ENCODE assay signal across 1 cellular context in genomic region chr20:23365390-23366165, GRCh38.
TF ChIP-seq lines count a peak whose summit lies in the region.

No MANE protein-coding gene starts in this region.

TF ChIP-seq in A549, 52 proteins besides CTCF, POLR2A, EP300 and RAD21:
- no peak for TF ChIP-seq REST (IDR thresholded peaks at IDR 0.05)
- no peak for TF ChIP-seq HES2 (IDR thresholded peaks at IDR 0.05)
- no peak for TF ChIP-seq CHD2 (IDR thresholded peaks at IDR 0.05; ENCODE audit: low read length, partially characterized antibody)
- no peak for TF ChIP-seq JUN (IDR thresholded peaks at IDR 0.05)
- TF ChIP-seq JUNB (IDR thresholded peaks at IDR 0.05): no peak
- no peak for TF ChIP-seq CBX2 (IDR thresholded peaks at IDR 0.05; ENCODE audit: borderline replicate concordance, low read depth)
- TF ChIP-seq EHF (CRISPR knock-in tag; IDR thresholded peaks at IDR 0.05): no peak
- TF ChIP-seq MAFK (IDR thresholded peaks at IDR 0.05; ENCODE audit: partially characterized antibody): no peak
- no peak for TF ChIP-seq HOXA7 (CRISPR knock-in tag; IDR thresholded peaks at IDR 0.05)
- TF ChIP-seq RFX5 (IDR thresholded peaks at IDR 0.05): no peak
- TF ChIP-seq ZNF302 (CRISPR knock-in tag; IDR thresholded peaks at IDR 0.05): no peak
- no peak for TF ChIP-seq CHD4 (IDR thresholded peaks at IDR 0.05; ENCODE audit: borderline replicate concordance)
- TF ChIP-seq MAZ (IDR thresholded peaks at IDR 0.05; ENCODE audit: borderline replicate concordance, low read depth, low read length): no peak
- no peak for TF ChIP-seq E2F6 (IDR thresholded peaks at IDR 0.05; ENCODE audit: borderline replicate concordance, low read depth)
- no peak for TF ChIP-seq RNF2 (IDR thresholded peaks at IDR 0.05; ENCODE audit: borderline replicate concordance, low read depth)
- TF ChIP-seq EHMT2 (IDR thresholded peaks at IDR 0.05; ENCODE audit: low read depth): no peak
- no peak for TF ChIP-seq HOXB5 (CRISPR knock-in tag; IDR thresholded peaks at IDR 0.05)
- no peak for TF ChIP-seq ZC3H11A (IDR thresholded peaks at IDR 0.05)
- TF ChIP-seq HOXB13 (CRISPR knock-in tag; IDR thresholded peaks at IDR 0.05; ENCODE audit: low read depth): no peak
- TF ChIP-seq FOSB (CRISPR knock-in tag; IDR thresholded peaks at IDR 0.05): no peak
TF ChIP-seq in A549: peak in this region for 0.
